Comparison of ENCODE assay signal across 2 cellular contexts in genomic region chr9:124505006-124505900, GRCh38.
A peak's percentile ranks its signal among the peaks of the same experiment; 100 is the strongest.
TF ChIP-seq lines count a peak whose summit lies in the region.

No MANE protein-coding gene starts in this region.

TF ChIP-seq in A549, 52 proteins besides CTCF, POLR2A, EP300 and RAD21:
- TF ChIP-seq ELK1 (IDR thresholded peaks at IDR 0.05; ENCODE audit: low read depth, low read length) (no peak), NPAS2 (CRISPR knock-in tag; IDR thresholded peaks at IDR 0.05; ENCODE audit: borderline replicate concordance) (no peak), CBX2 (IDR thresholded peaks at IDR 0.05; ENCODE audit: borderline replicate concordance, low read depth) (no peak), HDAC2 (IDR thresholded peaks at IDR 0.05) (no peak), ZC3H11A (IDR thresholded peaks at IDR 0.05) (no peak), TFCP2L1 (CRISPR knock-in tag; IDR thresholded peaks at IDR 0.05) (no peak), MAZ (IDR thresholded peaks at IDR 0.05; ENCODE audit: borderline replicate concordance, low read depth, low read length) (no peak), PHF8 (IDR thresholded peaks at IDR 0.05; ENCODE audit: borderline replicate concordance, low read depth) (no peak), CHD4 (IDR thresholded peaks at IDR 0.05; ENCODE audit: borderline replicate concordance) (no peak), NFE2L2 (conservative IDR thresholded peaks at IDR 0.05; ENCODE audit: low read length) (no peak), HOXB5 (CRISPR knock-in tag; IDR thresholded peaks at IDR 0.05) (no peak), FOXS1 (CRISPR knock-in tag; IDR thresholded peaks at IDR 0.05) (no peak)

TF ChIP-seq in H1, 55 proteins besides CTCF, POLR2A, EP300 and RAD21:
- TF ChIP-seq CBX8 (IDR thresholded peaks at IDR 0.05; ENCODE audit: borderline replicate concordance, low read depth, low read length) = no peak
- TF ChIP-seq SRF (IDR thresholded peaks at IDR 0.05; ENCODE audit: low read depth, low read length) = no peak
- TF ChIP-seq RXRA (IDR thresholded peaks at IDR 0.05; ENCODE audit: insufficient read depth, low read depth, low read length) = no peak
- TF ChIP-seq SAP30 (IDR thresholded peaks at IDR 0.05; ENCODE audit: insufficient read depth, insufficient replicate concordance, low read length) = no peak
- peak; percentile 9 for TF ChIP-seq MAX (IDR thresholded peaks at IDR 0.05)
- no peak for TF ChIP-seq JUN (IDR thresholded peaks at IDR 0.05; ENCODE audit: low read depth, low read length)
- TF ChIP-seq KDM1A (IDR thresholded peaks at IDR 0.05; ENCODE audit: borderline replicate concordance, low read length) = peak; percentile 93
- TF ChIP-seq NANOG (IDR thresholded peaks at IDR 0.05; ENCODE audit: insufficient read depth, low read depth, low read length, poor library complexity, severe bottlenecking) = no peak
- no peak for TF ChIP-seq SP1 (IDR thresholded peaks at IDR 0.05; ENCODE audit: low read depth, low read length)
- peak; percentile 65 for TF ChIP-seq KDM4A (IDR thresholded peaks at IDR 0.05; ENCODE audit: low read depth, low read length, severe bottlenecking)
- TF ChIP-seq CEBPB (IDR thresholded peaks at IDR 0.05; ENCODE audit: low read depth, low read length) = no peak
- TF ChIP-seq YY1 (IDR thresholded peaks at IDR 0.05; ENCODE audit: low read depth, low read length) = no peak
- TF ChIP-seq HDAC2 (IDR thresholded peaks at IDR 0.05; ENCODE audit: borderline replicate concordance in 1 of 2, low read depth in 2 of 2, low read length in 2 of 2) = peak in 1 of 2 experiments; percentile 96; a peak in 2 of 4 replicates
- TF ChIP-seq BACH1 (IDR thresholded peaks at IDR 0.05; ENCODE audit: low read length) = peak; percentile 59; the same call in 1 of the 2 replicates
